In genomic region chr5:133611357-133612020, GRCh38 we compare ENCODE assay signal across 10 cellular contexts. TPM values are rescaled to one million over a fixed set of nuclear protein-coding genes. Genes with fewer than 3 reads are reported as not detected.
DNase-seq lines count a peak whose midpoint lies in the region; ATAC-seq and TF ChIP-seq lines count a peak whose summit lies in the region.
"Had no signal": no experiment of that assay in that cellular context is flagged by ENCODE, and none has a peak within 500 bp of the region (broad histone marks: within the 10 kb centered on the region; RNA-seq: fewer than 3 reads in every experiment).

No MANE protein-coding gene starts in this region.

- H3K4me2 ChIP-seq in DOHH2 (ENCODE audit: low read length): peak overlapping the region; percentile 44

- no peak overlapping the region for H3K27ac ChIP-seq in DOHH2 (ENCODE audit: low read depth, low read length)

- H3K9me3 Mint-ChIP-seq in osteocyte (ENCODE audit: unreplicated experiment): no peaks in the 10 kb centered on the region

- H3K27me3 Mint-ChIP-seq in osteocyte (ENCODE audit: unreplicated experiment): peaks cover 70% of the 10 kb centered on the region

- H3K4me1 Mint-ChIP-seq in osteocyte (ENCODE audit: unreplicated experiment): peaks cover 12% of the 10 kb centered on the region

- no peaks in the 10 kb centered on the region for H4K20me1 ChIP-seq in DOHH2 (ENCODE audit: control insufficient read depth, insufficient read depth, low read depth, low read length)

- no peak for DNase-seq in MG63
- peak; percentile 77 for DNase-seq in osteocyte (ENCODE audit: extremely low spot score, unreplicated experiment)
- no peak for DNase-seq in glomerular visceral epithelial cell (ENCODE audit: extremely low spot score)
- no peak for DNase-seq in NK-92 treated with Interleukin-12 subunit alpha and Interleukin-12 subunit beta, amount 100 ng/mL, for 24 hours (lab: John Stamatoyannopoulos, UW)
- DNase-seq: cortex of kidney had no signal

- H3K4me3 ChIP-seq in DOHH2 (ENCODE audit: low read length) (peak overlapping the region; percentile 40), MG63 (peak overlapping the region; percentile 10; the same call in 1 of the 2 replicates), endocrine pancreas (ENCODE audit: control insufficient read depth, insufficient read depth, low read length) (peak overlapping the region; percentile 26)

- H3K27ac Mint-ChIP-seq in osteocyte (ENCODE audit: unreplicated experiment): no peak overlapping the region

- H3K9me3 ChIP-seq in DOHH2 (ENCODE audit: control insufficient read depth, insufficient read depth, low read length): no peaks in the 10 kb centered on the region
- no peaks in the 10 kb centered on the region; the same call in 1 of the 2 replicates for H3K9me3 ChIP-seq in MG63
- no peaks in the 10 kb centered on the region for H3K9me3 ChIP-seq in endocrine pancreas (ENCODE audit: control insufficient read depth, low read length)

- H3K9ac ChIP-seq in endocrine pancreas (ENCODE audit: control insufficient read depth, insufficient read depth, low read length): peak overlapping the region; percentile 77

- H3K79me2 ChIP-seq in DOHH2 (ENCODE audit: control insufficient read depth, low read length): no peaks in the 10 kb centered on the region

- H3F3A ChIP-seq in DOHH2 (ENCODE audit: control insufficient read depth, insufficient read depth): no peaks in the 10 kb centered on the region

- no peaks in the 10 kb centered on the region for H3K36me3 Mint-ChIP-seq in osteocyte (ENCODE audit: unreplicated experiment)

- peaks cover 8% of the 10 kb centered on the region for H3K4me1 ChIP-seq in DOHH2 (ENCODE audit: control insufficient read depth, low read length)
- H3K4me1 ChIP-seq in endocrine pancreas (ENCODE audit: control insufficient read depth, insufficient read depth, low read length): no peaks in the 10 kb centered on the region

- no peaks in the 10 kb centered on the region for H3K36me3 ChIP-seq in DOHH2 (ENCODE audit: control insufficient read depth, low read length)
- no peaks in the 10 kb centered on the region for H3K36me3 ChIP-seq in MG63
- no peaks in the 10 kb centered on the region for H3K36me3 ChIP-seq in endocrine pancreas (ENCODE audit: control insufficient read depth, insufficient read depth, low read length)

- peaks cover 55% of the 10 kb centered on the region for H3K27me3 ChIP-seq in DOHH2 (ENCODE audit: control insufficient read depth, low read length)
- H3K27me3 ChIP-seq in MG63: peaks cover 79% of the 10 kb centered on the region
- no peaks in the 10 kb centered on the region for H3K27me3 ChIP-seq in endocrine pancreas (ENCODE audit: control insufficient read depth, insufficient read depth, low read length)

- ATAC-seq in GM21390 (IDR thresholded peaks at IDR 0.05; ENCODE audit: unreplicated experiment) (no peak), HG03432 (IDR thresholded peaks at IDR 0.05; ENCODE audit: unreplicated experiment) (no peak)

- no peaks in the 10 kb centered on the region for H3K9me2 ChIP-seq in DOHH2 (replicated peaks; ENCODE audit: control insufficient read depth, low read length)

- peak overlapping the region; percentile 41 for H3K4me3 Mint-ChIP-seq in osteocyte (ENCODE audit: unreplicated experiment)

- TF ChIP-seq CTCF in DOHH2 (IDR thresholded peaks at IDR 0.05; ENCODE audit: low read depth, low read length, poor library complexity, severe bottlenecking): no peak
- TF ChIP-seq CTCF in osteocyte (IDR thresholded peaks at IDR 0.05): no peak

RNA-seq across cellular contexts. Expression of gene FSTL4, which starts 0.9 kb away (rescaled TPM):
- not detected in 2 replicates for total RNA-seq in MG63 (2014; rRNA removed; shearing (Covaris generic); ENCODE audit: low replicate concordance)
- total RNA-seq in osteocyte: not detected in 2 replicates
- total RNA-seq: OCI-LY7 had no signal
